Comparison of ENCODE assay signal across 16 cellular contexts in genomic region chr6:167398214-167399050, GRCh38.
"Had no signal": no experiment of that assay in that cellular context is flagged by ENCODE, and none has a peak within 500 bp of the region (broad histone marks: within the 10 kb centered on the region; RNA-seq: fewer than 3 reads in every experiment).

No MANE protein-coding gene starts in this region.

- H3K4me3 ChIP-seq: left ventricle myocardium inferior, prostate gland, skin epidermis, thyroid gland, uterus had no signal

- H3K4me1 ChIP-seq: left ventricle myocardium inferior, prostate gland, uterus had no signal

- H3K4me3 Mint-ChIP-seq: activated CD4-positive, alpha-beta memory T cell treated with anti-CD3 and anti-CD28 coated beads for 36 hours; activated CD8-positive, alpha-beta memory T cell treated with anti-CD3 and anti-CD28 coated beads, Interleukin-2, amount 10 ng/mL, durations not matched to agents 7 days and 5 days; activated naive CD8-positive, alpha-beta T cell; effector memory CD8-positive, alpha-beta T cell; stimulated activated naive B cell treated with anti-CD40 and anti-IgM and Interleukin-4, amounts not matched to agents 10 μg/mL and 1 μg/mL and 100 μg/mL, for 72 hours had no signal

- H3K27ac Mint-ChIP-seq: activated CD4-positive, alpha-beta memory T cell treated with anti-CD3 and anti-CD28 coated beads for 36 hours; activated CD8-positive, alpha-beta memory T cell treated with anti-CD3 and anti-CD28 coated beads, Interleukin-2, amount 10 ng/mL, durations not matched to agents 7 days and 5 days; activated naive CD8-positive, alpha-beta T cell; effector memory CD8-positive, alpha-beta T cell; stimulated activated naive B cell treated with anti-CD40 and anti-IgM and Interleukin-4, amounts not matched to agents 10 μg/mL and 1 μg/mL and 100 μg/mL, for 72 hours had no signal

- DNase-seq: activated CD4-positive, alpha-beta memory T cell treated with anti-CD3 and anti-CD28 coated beads for 36 hours; activated CD8-positive, alpha-beta memory T cell treated with anti-CD3 and anti-CD28 coated beads, Interleukin-2, amount 10 ng/mL, durations not matched to agents 7 days and 5 days; dermis blood vessel endothelial cell; effector memory CD8-positive, alpha-beta T cell; foreskin fibroblast; left ventricle myocardium inferior; right cardiac atrium; stimulated activated CD4-positive, alpha-beta T cell treated with anti-CD3 and anti-CD28 coated beads, Interleukin-4, amount 100 ng/mL, for 4 hours; stimulated activated naive B cell treated with anti-CD40 and anti-IgM and Interleukin-4, amounts not matched to agents 10 μg/mL and 1 μg/mL and 100 μg/mL, for 72 hours; SW 1271; thyroid gland; uterus; WERI-Rb-1 had no signal

- H3K27me3 ChIP-seq: thyroid gland, uterus had no signal

- H3K27me3 Mint-ChIP-seq: activated naive CD8-positive, alpha-beta T cell had no signal

- H3K36me3 Mint-ChIP-seq: activated CD4-positive, alpha-beta memory T cell treated with anti-CD3 and anti-CD28 coated beads for 36 hours; activated CD8-positive, alpha-beta memory T cell treated with anti-CD3 and anti-CD28 coated beads, Interleukin-2, amount 10 ng/mL, durations not matched to agents 7 days and 5 days; activated naive CD8-positive, alpha-beta T cell; stimulated activated naive B cell treated with anti-CD40 and anti-IgM and Interleukin-4, amounts not matched to agents 10 μg/mL and 1 μg/mL and 100 μg/mL, for 72 hours had no signal

- H3K36me3 ChIP-seq: left ventricle myocardium inferior, prostate gland, thyroid gland, uterus, WERI-Rb-1 had no signal

- H3K9me3 ChIP-seq: left ventricle myocardium inferior, prostate gland, thyroid gland, uterus had no signal

- H3K27ac ChIP-seq: left ventricle myocardium inferior, prostate gland, skin epidermis, thyroid gland, uterus, WERI-Rb-1 had no signal

- H3K4me1 Mint-ChIP-seq: activated CD8-positive, alpha-beta memory T cell treated with anti-CD3 and anti-CD28 coated beads, Interleukin-2, amount 10 ng/mL, durations not matched to agents 7 days and 5 days; stimulated activated naive B cell treated with anti-CD40 and anti-IgM and Interleukin-4, amounts not matched to agents 10 μg/mL and 1 μg/mL and 100 μg/mL, for 72 hours had no signal

- H3K9me3 Mint-ChIP-seq: activated CD4-positive, alpha-beta memory T cell treated with anti-CD3 and anti-CD28 coated beads for 36 hours; effector memory CD8-positive, alpha-beta T cell; stimulated activated naive B cell treated with anti-CD40 and anti-IgM and Interleukin-4, amounts not matched to agents 10 μg/mL and 1 μg/mL and 100 μg/mL, for 72 hours had no signal

- ATAC-seq: activated CD8-positive, alpha-beta memory T cell treated with anti-CD3 and anti-CD28 coated beads, Interleukin-2, amount 10 ng/mL, durations not matched to agents 7 days and 5 days; effector memory CD8-positive, alpha-beta T cell; right cardiac atrium; stimulated activated naive B cell treated with anti-CD40 and anti-IgM and Interleukin-4, amounts not matched to agents 10 μg/mL and 1 μg/mL and 100 μg/mL, for 72 hours had no signal
